9 cellular contexts compared by ENCODE assay signal in genomic region chr10:93436577-93436976, GRCh38.
DNase-seq lines count a peak whose midpoint lies in the region; TF ChIP-seq lines count a peak whose summit lies in the region.
"Had no signal": no experiment of that assay in that cellular context is flagged by ENCODE, and none has a peak within 500 bp of the region (broad histone marks: within the 10 kb centered on the region; RNA-seq: fewer than 3 reads in every experiment).

No MANE protein-coding gene starts in this region.

- peak; percentile 99 for DNase-seq in HCEC 1CT
- peak; percentile 99 for DNase-seq in astrocyte of the spinal cord (ENCODE audit: low read depth, low spot score)
- DNase-seq in activated T-cell treated with anti-CD3 and anti-CD28 coated beads for 4 hours, result no peak
- no peak for DNase-seq in activated CD4-positive, alpha-beta T cell treated with anti-CD3 and anti-CD28 coated beads for 48 hours
- DNase-seq in activated T-cell treated with anti-CD3 and anti-CD28 coated beads, Interleukin-2, amount 50 U/mL, for 48 hours, result no peak
- DNase-seq in activated naive CD4-positive, alpha-beta T cell treated with Interleukin-2 at 50 U/mL for 16 hours, result no peak
- DNase-seq: activated CD4-positive, alpha-beta T cell treated with anti-CD3 and anti-CD28 coated beads, Interleukin-2, amount 50 U/mL, for 4 hours had no signal

- H3K27ac ChIP-seq in iPS-18a (ENCODE audit: low read length), result peak overlapping the region; percentile 70
- peak overlapping the region in 20 of 21 experiments; percentile 57 to 99 (median 94) for H3K27ac ChIP-seq in skin epidermis

- no peaks in the 10 kb centered on the region for H3K36me3 ChIP-seq in iPS-18a (ENCODE audit: control insufficient read depth, low read depth, low read length)

- H3K4me3 ChIP-seq in astrocyte of the spinal cord (ENCODE audit: low read depth, low read length), result no peak overlapping the region
- peak overlapping the region; percentile 23 for H3K4me3 ChIP-seq in iPS-18a (ENCODE audit: low read length)
- H3K4me3 ChIP-seq in skin epidermis, result no peak overlapping the region

- no peak for TF ChIP-seq CTCF in astrocyte of the spinal cord (IDR thresholded peaks at IDR 0.05; ENCODE audit: low read depth, low read length)

- H3K4me1 ChIP-seq in iPS-18a (ENCODE audit: control insufficient read depth, low read depth, low read length), result peaks cover 47% of the 10 kb centered on the region

- H3K27me3 ChIP-seq in iPS-18a (ENCODE audit: control insufficient read depth, insufficient read depth, low read length), result no peaks in the 10 kb centered on the region

- peak overlapping the region; percentile 52 for H3K9ac ChIP-seq in iPS-18a (ENCODE audit: low read length)

- in situ Hi-C loops in astrocyte of the spinal cord (cut with HindIII; ENCODE audit: low sequenced_read_pairs), result no loop called here

- H3K9me3 ChIP-seq in iPS-18a (ENCODE audit: control insufficient read depth, low read depth, low read length), result no peaks in the 10 kb centered on the region

Comparison
In these comparisons a context has a peak if more than half of its experiments do, and no peak if none do; other contexts are left out.
1. DNase-seq: peak in HCEC 1CT (single experiment) and astrocyte of the spinal cord (single experiment); none in activated T-cell treated with anti-CD3 and anti-CD28 coated beads for 4 hours (single experiment), activated CD4-positive, alpha-beta T cell treated with anti-CD3 and anti-CD28 coated beads for 48 hours (single experiment), activated T-cell treated with anti-CD3 and anti-CD28 coated beads, Interleukin-2, amount 50 U/mL, for 48 hours (0 of 2) and activated naive CD4-positive, alpha-beta T cell treated with Interleukin-2 at 50 U/mL for 16 hours (single experiment).